ENCODE assay signal across 1 cellular context in the genomic region with DNA sequence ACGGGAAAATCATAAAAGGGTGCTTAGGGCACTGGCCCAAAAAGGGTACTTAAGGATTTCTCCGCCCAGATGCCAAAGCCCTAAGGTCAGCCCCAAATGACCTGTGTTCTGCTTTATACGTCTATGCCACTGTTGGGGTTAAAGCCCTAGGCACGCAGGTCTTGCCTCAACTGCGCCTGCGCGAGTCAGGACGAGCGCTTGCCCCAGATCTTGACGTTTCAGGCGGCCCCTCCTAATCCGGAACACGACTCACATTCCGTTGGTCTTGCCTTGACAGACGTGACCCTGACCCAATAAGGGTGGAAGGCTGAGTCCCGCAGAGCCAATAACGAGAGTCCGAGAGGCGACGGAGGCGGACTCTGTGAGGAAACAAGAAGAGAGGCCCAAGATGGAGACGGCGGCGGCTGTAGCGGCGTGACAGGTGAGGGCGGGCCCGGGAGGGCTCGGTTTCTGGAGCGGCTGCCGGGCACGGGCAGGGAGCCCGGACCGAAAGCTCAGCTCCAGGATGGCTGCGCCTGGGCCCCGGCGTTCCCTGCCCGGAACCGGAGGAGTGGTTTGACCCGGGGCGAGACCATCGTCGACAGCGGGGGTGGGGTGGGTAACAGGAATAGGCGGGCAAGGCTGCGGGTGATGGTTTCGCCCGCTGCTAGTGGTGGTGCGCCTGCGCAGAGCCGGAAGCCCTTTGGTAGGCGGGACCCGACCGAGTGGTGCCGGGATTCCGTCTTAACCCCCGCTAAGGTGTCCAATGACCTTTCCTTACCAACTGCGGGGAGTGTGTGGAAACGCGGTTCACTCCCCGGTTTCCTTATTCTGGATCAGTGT.
TF ChIP-seq lines count a peak whose summit lies in the region.

A gene (plus strand): TSS at position 375 of the 822 bp plus-strand sequence. CDS start 1,763 bp downstream, outside the sequence.

TF ChIP-seq in HepG2, 621 proteins besides CTCF, POLR2A, EP300 and RAD21 (continued from another document and continues in another):
- TF ChIP-seq, protein P1, sequence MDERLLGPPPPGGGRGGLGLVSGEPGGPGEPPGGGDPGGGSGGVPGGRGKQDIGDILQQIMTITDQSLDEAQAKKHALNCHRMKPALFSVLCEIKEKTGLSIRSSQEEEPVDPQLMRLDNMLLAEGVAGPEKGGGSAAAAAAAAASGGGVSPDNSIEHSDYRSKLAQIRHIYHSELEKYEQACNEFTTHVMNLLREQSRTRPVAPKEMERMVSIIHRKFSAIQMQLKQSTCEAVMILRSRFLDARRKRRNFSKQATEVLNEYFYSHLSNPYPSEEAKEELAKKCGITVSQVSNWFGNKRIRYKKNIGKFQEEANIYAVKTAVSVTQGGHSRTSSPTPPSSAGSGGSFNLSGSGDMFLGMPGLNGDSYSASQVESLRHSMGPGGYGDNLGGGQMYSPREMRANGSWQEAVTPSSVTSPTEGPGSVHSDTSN (CRISPR knock-in tag; IDR thresholded peaks at IDR 0.05): peak; percentile 95
- TF ChIP-seq SSRP1 (CRISPR knock-in tag; IDR thresholded peaks at IDR 0.05): no peak
- no peak for TF ChIP-seq ZNF766 (CRISPR knock-in tag; IDR thresholded peaks at IDR 0.05; ENCODE audit: borderline replicate concordance)
- no peak for TF ChIP-seq PAWR (CRISPR knock-in tag; IDR thresholded peaks at IDR 0.05; ENCODE audit: borderline replicate concordance)
- TF ChIP-seq EZH2 (conservative IDR thresholded peaks at IDR 0.05; ENCODE audit: low read depth, low read length): no peak
- no peak for TF ChIP-seq RFXANK (CRISPR knock-in tag; IDR thresholded peaks at IDR 0.05)
- TF ChIP-seq ATF7-NPFF (CRISPR knock-in tag; IDR thresholded peaks at IDR 0.05; ENCODE audit: low read depth): no peak
- peak; percentile 67 for TF ChIP-seq HOXA3 (CRISPR knock-in tag; IDR thresholded peaks at IDR 0.05)
- TF ChIP-seq ZNF543 (CRISPR knock-in tag; IDR thresholded peaks at IDR 0.05): no peak
- TF ChIP-seq KMT2B (CRISPR knock-in tag; IDR thresholded peaks at IDR 0.05): peak; percentile 82
- no peak for TF ChIP-seq TP53 (CRISPR knock-in tag; conservative IDR thresholded peaks at IDR 0.05)
- TF ChIP-seq ETV5 (CRISPR knock-in tag; IDR thresholded peaks at IDR 0.05; ENCODE audit: borderline replicate concordance): no peak
- no peak for TF ChIP-seq ESRRA (CRISPR knock-in tag; IDR thresholded peaks at IDR 0.05; ENCODE audit: low read depth)
- TF ChIP-seq THAP11 (CRISPR knock-in tag; IDR thresholded peaks at IDR 0.05): peak; percentile 69
- TF ChIP-seq SIX1 (CRISPR knock-in tag; IDR thresholded peaks at IDR 0.05; ENCODE audit: borderline replicate concordance): no peak
- TF ChIP-seq, protein P2, sequence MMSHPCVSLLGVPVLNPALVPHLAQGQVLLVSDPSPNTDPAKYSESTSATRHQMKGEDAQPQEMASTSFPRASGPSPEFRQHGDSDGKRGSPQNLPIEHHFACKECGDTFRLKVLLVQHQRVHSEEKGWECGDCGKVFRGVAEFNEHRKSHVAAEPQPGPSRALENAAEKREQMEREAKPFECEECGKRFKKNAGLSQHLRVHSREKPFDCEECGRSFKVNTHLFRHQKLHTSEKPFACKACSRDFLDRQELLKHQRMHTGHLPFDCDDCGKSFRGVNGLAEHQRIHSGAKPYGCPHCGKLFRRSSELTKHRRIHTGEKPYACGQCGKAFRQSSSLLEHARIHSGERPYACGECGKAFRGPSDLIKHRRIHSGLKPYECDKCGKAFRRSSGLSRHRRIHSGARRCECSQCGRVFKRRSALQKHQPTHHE (CRISPR knock-in tag; IDR thresholded peaks at IDR 0.05; ENCODE audit: borderline replicate concordance): no peak
- TF ChIP-seq KLF13 (CRISPR knock-in tag; IDR thresholded peaks at IDR 0.05): no peak
- TF ChIP-seq ZNF292 (CRISPR knock-in tag; IDR thresholded peaks at IDR 0.05; ENCODE audit: borderline replicate concordance, low read depth): no peak
- no peak for TF ChIP-seq HHEX (CRISPR knock-in tag; IDR thresholded peaks at IDR 0.05)
- TF ChIP-seq, protein P3, sequence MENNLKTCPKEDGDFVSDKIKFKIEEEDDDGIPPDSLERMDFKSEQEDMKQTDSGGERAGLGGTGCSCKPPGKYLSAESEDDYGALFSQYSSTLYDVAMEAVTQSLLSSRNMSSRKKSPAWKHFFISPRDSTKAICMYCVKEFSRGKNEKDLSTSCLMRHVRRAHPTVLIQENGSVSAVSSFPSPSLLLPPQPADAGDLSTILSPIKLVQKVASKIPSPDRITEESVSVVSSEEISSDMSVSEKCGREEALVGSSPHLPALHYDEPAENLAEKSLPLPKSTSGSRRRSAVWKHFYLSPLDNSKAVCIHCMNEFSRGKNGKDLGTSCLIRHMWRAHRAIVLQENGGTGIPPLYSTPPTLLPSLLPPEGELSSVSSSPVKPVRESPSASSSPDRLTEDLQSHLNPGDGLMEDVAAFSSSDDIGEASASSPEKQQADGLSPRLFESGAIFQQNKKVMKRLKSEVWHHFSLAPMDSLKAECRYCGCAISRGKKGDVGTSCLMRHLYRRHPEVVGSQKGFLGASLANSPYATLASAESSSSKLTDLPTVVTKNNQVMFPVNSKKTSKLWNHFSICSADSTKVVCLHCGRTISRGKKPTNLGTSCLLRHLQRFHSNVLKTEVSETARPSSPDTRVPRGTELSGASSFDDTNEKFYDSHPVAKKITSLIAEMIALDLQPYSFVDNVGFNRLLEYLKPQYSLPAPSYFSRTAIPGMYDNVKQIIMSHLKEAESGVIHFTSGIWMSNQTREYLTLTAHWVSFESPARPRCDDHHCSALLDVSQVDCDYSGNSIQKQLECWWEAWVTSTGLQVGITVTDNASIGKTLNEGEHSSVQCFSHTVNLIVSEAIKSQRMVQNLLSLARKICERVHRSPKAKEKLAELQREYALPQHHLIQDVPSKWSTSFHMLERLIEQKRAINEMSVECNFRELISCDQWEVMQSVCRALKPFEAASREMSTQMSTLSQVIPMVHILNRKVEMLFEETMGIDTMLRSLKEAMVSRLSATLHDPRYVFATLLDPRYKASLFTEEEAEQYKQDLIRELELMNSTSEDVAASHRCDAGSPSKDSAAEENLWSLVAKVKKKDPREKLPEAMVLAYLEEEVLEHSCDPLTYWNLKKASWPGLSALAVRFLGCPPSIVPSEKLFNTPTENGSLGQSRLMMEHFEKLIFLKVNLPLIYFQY (CRISPR knock-in tag; IDR thresholded peaks at IDR 0.05; ENCODE audit: borderline replicate concordance): no peak
- TF ChIP-seq ZMYM3 (CRISPR knock-in tag; IDR thresholded peaks at IDR 0.05): no peak; the same call in 1 of the 2 replicates
- peak; percentile 49; the same call in 1 of the 2 replicates for TF ChIP-seq SIN3A (IDR thresholded peaks at IDR 0.05; ENCODE audit: borderline replicate concordance, low read depth, low read length)
- TF ChIP-seq NAIF1 (CRISPR knock-in tag; IDR thresholded peaks at IDR 0.05; ENCODE audit: borderline replicate concordance): no peak
- peak; percentile 51; the same call in 1 of the 2 replicates for TF ChIP-seq GATAD1 (CRISPR knock-in tag; IDR thresholded peaks at IDR 0.05)
- TF ChIP-seq PHF8 (CRISPR knock-in tag; IDR thresholded peaks at IDR 0.05): peak; percentile 82
- TF ChIP-seq, protein P4, sequence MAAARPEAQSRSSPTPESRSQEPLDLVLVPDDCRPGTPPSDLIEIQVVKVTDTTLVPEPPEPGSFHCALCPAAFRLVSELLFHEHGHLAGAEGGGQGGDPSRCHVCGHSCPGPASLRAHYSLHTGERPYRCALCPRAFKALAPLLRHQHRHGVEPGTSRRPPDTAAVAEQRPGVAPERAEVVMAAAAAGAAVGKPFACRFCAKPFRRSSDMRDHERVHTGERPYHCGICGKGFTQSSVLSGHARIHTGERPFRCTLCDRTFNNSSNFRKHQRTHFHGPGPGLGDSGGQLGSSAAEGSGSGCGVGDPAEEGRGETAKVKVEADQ (CRISPR knock-in tag; IDR thresholded peaks at IDR 0.05; ENCODE audit: borderline replicate concordance): no peak
- no peak for TF ChIP-seq MZF1 (CRISPR knock-in tag; IDR thresholded peaks at IDR 0.05; ENCODE audit: borderline replicate concordance)
- TF ChIP-seq SP4 (CRISPR knock-in tag; IDR thresholded peaks at IDR 0.05): no peak
- TF ChIP-seq, protein P5, sequence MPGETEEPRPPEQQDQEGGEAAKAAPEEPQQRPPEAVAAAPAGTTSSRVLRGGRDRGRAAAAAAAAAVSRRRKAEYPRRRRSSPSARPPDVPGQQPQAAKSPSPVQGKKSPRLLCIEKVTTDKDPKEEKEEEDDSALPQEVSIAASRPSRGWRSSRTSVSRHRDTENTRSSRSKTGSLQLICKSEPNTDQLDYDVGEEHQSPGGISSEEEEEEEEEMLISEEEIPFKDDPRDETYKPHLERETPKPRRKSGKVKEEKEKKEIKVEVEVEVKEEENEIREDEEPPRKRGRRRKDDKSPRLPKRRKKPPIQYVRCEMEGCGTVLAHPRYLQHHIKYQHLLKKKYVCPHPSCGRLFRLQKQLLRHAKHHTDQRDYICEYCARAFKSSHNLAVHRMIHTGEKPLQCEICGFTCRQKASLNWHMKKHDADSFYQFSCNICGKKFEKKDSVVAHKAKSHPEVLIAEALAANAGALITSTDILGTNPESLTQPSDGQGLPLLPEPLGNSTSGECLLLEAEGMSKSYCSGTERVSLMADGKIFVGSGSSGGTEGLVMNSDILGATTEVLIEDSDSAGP (CRISPR knock-in tag; IDR thresholded peaks at IDR 0.05; ENCODE audit: borderline replicate concordance): peak; percentile 62; the same call in 1 of the 2 replicates
- TF ChIP-seq, protein P6, sequence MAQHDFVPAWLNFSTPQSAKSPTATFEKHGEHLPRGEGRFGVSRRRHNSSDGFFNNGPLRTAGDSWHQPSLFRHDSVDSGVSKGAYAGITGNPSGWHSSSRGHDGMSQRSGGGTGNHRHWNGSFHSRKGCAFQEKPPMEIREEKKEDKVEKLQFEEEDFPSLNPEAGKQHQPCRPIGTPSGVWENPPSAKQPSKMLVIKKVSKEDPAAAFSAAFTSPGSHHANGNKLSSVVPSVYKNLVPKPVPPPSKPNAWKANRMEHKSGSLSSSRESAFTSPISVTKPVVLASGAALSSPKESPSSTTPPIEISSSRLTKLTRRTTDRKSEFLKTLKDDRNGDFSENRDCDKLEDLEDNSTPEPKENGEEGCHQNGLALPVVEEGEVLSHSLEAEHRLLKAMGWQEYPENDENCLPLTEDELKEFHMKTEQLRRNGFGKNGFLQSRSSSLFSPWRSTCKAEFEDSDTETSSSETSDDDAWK (CRISPR knock-in tag; IDR thresholded peaks at IDR 0.05): no peak
- TF ChIP-seq ZNF501 (CRISPR knock-in tag; IDR thresholded peaks at IDR 0.05): peak; percentile 68; the same call in 1 of the 2 replicates
- TF ChIP-seq FLYWCH1 (CRISPR knock-in tag; IDR thresholded peaks at IDR 0.05): no peak
- TF ChIP-seq, protein P7, sequence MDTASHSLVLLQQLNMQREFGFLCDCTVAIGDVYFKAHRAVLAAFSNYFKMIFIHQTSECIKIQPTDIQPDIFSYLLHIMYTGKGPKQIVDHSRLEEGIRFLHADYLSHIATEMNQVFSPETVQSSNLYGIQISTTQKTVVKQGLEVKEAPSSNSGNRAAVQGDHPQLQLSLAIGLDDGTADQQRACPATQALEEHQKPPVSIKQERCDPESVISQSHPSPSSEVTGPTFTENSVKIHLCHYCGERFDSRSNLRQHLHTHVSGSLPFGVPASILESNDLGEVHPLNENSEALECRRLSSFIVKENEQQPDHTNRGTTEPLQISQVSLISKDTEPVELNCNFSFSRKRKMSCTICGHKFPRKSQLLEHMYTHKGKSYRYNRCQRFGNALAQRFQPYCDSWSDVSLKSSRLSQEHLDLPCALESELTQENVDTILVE (CRISPR knock-in tag; IDR thresholded peaks at IDR 0.05): no peak
- peak; percentile 30; the same call in 1 of the 2 replicates for TF ChIP-seq MYC (CRISPR knock-in tag; IDR thresholded peaks at IDR 0.05; ENCODE audit: borderline replicate concordance)
- TF ChIP-seq SRSF9 (IDR thresholded peaks at IDR 0.05; ENCODE audit: borderline replicate concordance, insufficient read depth, low read depth, low read length, poor library complexity, severe bottlenecking): no peak
- TF ChIP-seq, protein P8, sequence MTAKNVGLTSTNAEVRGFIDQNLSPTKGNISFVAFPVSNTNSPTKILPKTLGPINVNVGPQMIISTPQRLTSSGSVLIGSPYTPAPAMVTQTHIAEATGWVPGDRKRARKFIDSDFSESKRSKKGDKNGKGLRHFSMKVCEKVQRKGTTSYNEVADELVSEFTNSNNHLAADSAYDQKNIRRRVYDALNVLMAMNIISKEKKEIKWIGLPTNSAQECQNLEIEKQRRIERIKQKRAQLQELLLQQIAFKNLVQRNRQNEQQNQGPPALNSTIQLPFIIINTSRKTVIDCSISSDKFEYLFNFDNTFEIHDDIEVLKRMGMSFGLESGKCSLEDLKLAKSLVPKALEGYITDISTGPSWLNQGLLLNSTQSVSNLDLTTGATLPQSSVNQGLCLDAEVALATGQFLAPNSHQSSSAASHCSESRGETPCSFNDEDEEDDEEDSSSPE (CRISPR knock-in tag; IDR thresholded peaks at IDR 0.05): no peak
- 0 out of 2 replicates have a peak, but pooled peaks have one; percentile 31 for TF ChIP-seq ERF (CRISPR knock-in tag; IDR thresholded peaks at IDR 0.05)
- TF ChIP-seq ZNF839 (CRISPR knock-in tag; IDR thresholded peaks at IDR 0.05; ENCODE audit: borderline replicate concordance): no peak
- TF ChIP-seq GABPB1 (CRISPR knock-in tag; IDR thresholded peaks at IDR 0.05): peak; percentile 88
- TF ChIP-seq ARHGAP35 (CRISPR knock-in tag; IDR thresholded peaks at IDR 0.05; ENCODE audit: borderline replicate concordance): no peak
- no peak for TF ChIP-seq TSC22D2 (CRISPR knock-in tag; IDR thresholded peaks at IDR 0.05; ENCODE audit: borderline replicate concordance)
- no peak for TF ChIP-seq U2AF1 (optimal IDR thresholded peaks at IDR 0.05; ENCODE audit: low read depth, low read length)
- no peak for TF ChIP-seq CHD2 (IDR thresholded peaks at IDR 0.05; ENCODE audit: low read depth, low read length)
- TF ChIP-seq ZNF644 (CRISPR knock-in tag; IDR thresholded peaks at IDR 0.05; ENCODE audit: low read depth): no peak
- TF ChIP-seq, protein P9, sequence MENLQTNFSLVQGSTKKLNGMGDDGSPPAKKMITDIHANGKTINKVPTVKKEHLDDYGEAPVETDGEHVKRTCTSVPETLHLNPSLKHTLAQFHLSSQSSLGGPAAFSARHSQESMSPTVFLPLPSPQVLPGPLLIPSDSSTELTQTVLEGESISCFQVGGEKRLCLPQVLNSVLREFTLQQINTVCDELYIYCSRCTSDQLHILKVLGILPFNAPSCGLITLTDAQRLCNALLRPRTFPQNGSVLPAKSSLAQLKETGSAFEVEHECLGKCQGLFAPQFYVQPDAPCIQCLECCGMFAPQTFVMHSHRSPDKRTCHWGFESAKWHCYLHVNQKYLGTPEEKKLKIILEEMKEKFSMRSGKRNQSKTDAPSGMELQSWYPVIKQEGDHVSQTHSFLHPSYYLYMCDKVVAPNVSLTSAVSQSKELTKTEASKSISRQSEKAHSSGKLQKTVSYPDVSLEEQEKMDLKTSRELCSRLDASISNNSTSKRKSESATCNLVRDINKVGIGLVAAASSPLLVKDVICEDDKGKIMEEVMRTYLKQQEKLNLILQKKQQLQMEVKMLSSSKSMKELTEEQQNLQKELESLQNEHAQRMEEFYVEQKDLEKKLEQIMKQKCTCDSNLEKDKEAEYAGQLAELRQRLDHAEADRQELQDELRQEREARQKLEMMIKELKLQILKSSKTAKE (CRISPR knock-in tag; IDR thresholded peaks at IDR 0.05; ENCODE audit: borderline replicate concordance): no peak
